In the genomic region with DNA sequence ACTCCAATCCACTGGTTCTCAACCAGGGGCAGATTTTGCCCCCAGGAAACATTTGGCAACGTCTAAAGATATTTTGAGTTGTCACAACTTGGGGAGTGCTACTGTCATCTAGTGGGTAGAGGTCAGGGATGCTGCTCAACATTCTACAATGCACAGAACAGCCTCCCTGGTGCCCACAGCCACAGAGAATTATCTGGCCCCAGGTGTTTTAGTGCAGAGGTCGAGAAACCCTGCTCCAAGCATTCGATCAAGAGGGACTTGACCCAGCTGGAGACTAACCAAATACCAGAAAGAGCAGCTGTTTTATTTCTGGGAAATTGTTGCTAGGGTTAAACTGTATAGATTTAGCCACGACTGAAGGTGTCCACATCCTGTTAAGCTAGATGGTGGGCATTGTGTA, we compare ENCODE assay signal across 11 cellular contexts.
DNase-seq lines count a peak whose midpoint lies in the region; ATAC-seq and TF ChIP-seq lines count a peak whose summit lies in the region.
"Had no signal": no experiment of that assay in that cellular context is flagged by ENCODE, and none has a peak within 500 bp of the region (broad histone marks: within the 10 kb centered on the region; RNA-seq: fewer than 3 reads in every experiment).

No MANE protein-coding gene starts in this region.

- peak overlapping the region; percentile 68 for H3K4me2 ChIP-seq in DOHH2 (ENCODE audit: low read length)

- DNase-seq in NCI-H146 treated with DMSO at 0.1 percent for 48 hours (lab: John Stamatoyannopoulos, UW; ENCODE audit: unreplicated experiment) (peak; percentile 37), HuH-7 (ENCODE audit: low spot score) (no peak), GOT3 (lab: John Stamatoyannopoulos, UW) (no peak), GM13977 (ENCODE audit: low spot score) (no peak), NCI-H1694 (lab: John Stamatoyannopoulos, UW) (no peak)
- DNase-seq in central memory CD8-positive, alpha-beta T cell (ENCODE audit: low spot score in 2 of 2): no peak
- DNase-seq: brain microvascular endothelial cell, COR-L47, NCI-H1436 had no signal

- H3K9me3 Mint-ChIP-seq in central memory CD8-positive, alpha-beta T cell: no peaks in the 10 kb centered on the region

- H3K9me2 ChIP-seq in DOHH2 (replicated peaks; ENCODE audit: control insufficient read depth, low read length): no peaks in the 10 kb centered on the region

- peaks cover 60% of the 10 kb centered on the region for H3K36me3 Mint-ChIP-seq in central memory CD8-positive, alpha-beta T cell (ENCODE audit: insufficient read depth)

- peak overlapping the region; percentile 87 for H3K27ac Mint-ChIP-seq in central memory CD8-positive, alpha-beta T cell (ENCODE audit: low read depth)

- peaks cover 4% of the 10 kb centered on the region; the same call in 1 of the 2 replicates for H3K9me3 ChIP-seq in DOHH2 (ENCODE audit: control insufficient read depth, insufficient read depth, low read length)

- peaks cover 7% of the 10 kb centered on the region for H3K36me3 ChIP-seq in DOHH2 (ENCODE audit: control insufficient read depth, low read length)
- H3K36me3 ChIP-seq: brain microvascular endothelial cell had no signal

- peak overlapping the region; percentile 8 for H3K4me3 Mint-ChIP-seq in central memory CD8-positive, alpha-beta T cell

- H3K27me3 Mint-ChIP-seq in central memory CD8-positive, alpha-beta T cell: no peaks in the 10 kb centered on the region

- peak; percentile 9 for ATAC-seq in GM21447 (IDR thresholded peaks at IDR 0.05; ENCODE audit: unreplicated experiment)
- ATAC-seq in central memory CD8-positive, alpha-beta T cell (replicated peaks; ENCODE audit: extremely low read depth, poor library complexity, severe bottlenecking): peak; percentile 16

- peak overlapping the region; percentile 81 for H3K27ac ChIP-seq in DOHH2 (ENCODE audit: low read depth, low read length)
- H3K27ac ChIP-seq: brain microvascular endothelial cell had no signal

- H3K4me1 ChIP-seq in DOHH2 (ENCODE audit: control insufficient read depth, low read length): peaks cover 47% of the 10 kb centered on the region

- no peak for TF ChIP-seq CTCF in DOHH2 (IDR thresholded peaks at IDR 0.05; ENCODE audit: low read depth, low read length, poor library complexity, severe bottlenecking)
- TF ChIP-seq CTCF in GM13977 (IDR thresholded peaks at IDR 0.05; ENCODE audit: extremely low read depth, insufficient read depth, missing control alignments): no peak

- in situ Hi-C loops in GM13977 (cut with MboI; ENCODE audit: low pct_unique_long_range_greater_than_20kb, low sequenced_read_pairs, unreplicated experiment): no loop called here

- H3K4me3 ChIP-seq in DOHH2 (ENCODE audit: low read length): peak overlapping the region; percentile 53

- H3K27me3 ChIP-seq in DOHH2 (ENCODE audit: control insufficient read depth, low read length): no peaks in the 10 kb centered on the region

- H3K4me1 Mint-ChIP-seq in central memory CD8-positive, alpha-beta T cell: peaks cover 93% of the 10 kb centered on the region

- H4K20me1 ChIP-seq in DOHH2 (ENCODE audit: control insufficient read depth, insufficient read depth, low read depth, low read length): no peaks in the 10 kb centered on the region

- H3K79me2 ChIP-seq in DOHH2 (ENCODE audit: control insufficient read depth, low read length): no peaks in the 10 kb centered on the region

- H3F3A ChIP-seq in DOHH2 (ENCODE audit: control insufficient read depth, insufficient read depth): peaks cover 10% of the 10 kb centered on the region
